ENCODE assay signal across 1 cellular context in the genomic region with DNA sequence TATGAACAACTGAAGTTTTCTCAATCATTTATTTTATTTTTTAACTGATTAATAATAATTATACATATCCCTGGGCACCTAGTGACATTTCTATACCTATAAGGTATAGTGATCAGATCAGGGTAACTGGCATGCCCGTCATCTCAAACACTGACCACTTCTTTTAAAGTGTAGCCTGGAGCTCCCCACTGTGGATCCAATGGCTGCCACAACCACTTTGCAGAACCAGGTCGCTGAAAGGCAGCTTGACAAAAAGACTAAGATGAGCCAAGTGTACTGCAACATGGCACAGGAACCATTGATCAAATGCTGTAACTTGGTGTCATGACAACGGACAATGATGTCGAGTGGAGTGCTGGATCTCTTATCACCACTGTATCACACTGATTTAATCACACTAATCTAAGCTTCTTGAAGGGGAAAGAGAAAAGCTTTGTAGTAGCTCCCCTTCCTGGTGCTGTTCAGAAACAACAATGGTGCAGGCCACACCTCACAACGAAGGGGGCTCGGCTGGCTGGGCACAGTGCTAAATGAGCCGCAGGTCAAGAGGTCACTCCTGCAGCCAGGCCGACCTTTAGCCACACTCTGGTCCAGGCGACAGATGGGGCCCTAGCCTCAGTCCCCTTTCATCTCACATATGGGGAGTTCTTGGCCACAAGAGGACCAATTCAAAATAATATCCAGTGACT.
TF ChIP-seq lines count a peak whose summit lies in the region.

No MANE protein-coding gene starts in this region.

TF ChIP-seq in HepG2, 621 proteins besides CTCF, POLR2A, EP300 and RAD21 (continued from another document and continues in another):
- TF ChIP-seq E2F5 (CRISPR knock-in tag; conservative IDR thresholded peaks at IDR 0.05) (no peak), ZMYM4 (CRISPR knock-in tag; IDR thresholded peaks at IDR 0.05) (peak; percentile 51), ZFP90 (CRISPR knock-in tag; IDR thresholded peaks at IDR 0.05; ENCODE audit: borderline replicate concordance) (no peak), ZNF550 (CRISPR knock-in tag; IDR thresholded peaks at IDR 0.05; ENCODE audit: borderline replicate concordance) (no peak), RARG (CRISPR knock-in tag; IDR thresholded peaks at IDR 0.05; ENCODE audit: low read depth) (no peak), GATAD2A (CRISPR knock-in tag; IDR thresholded peaks at IDR 0.05) (peak; percentile 36; the same call in 1 of the 2 replicates), KLF15 (CRISPR knock-in tag; IDR thresholded peaks at IDR 0.05; ENCODE audit: borderline replicate concordance) (no peak), DRAP1 (CRISPR knock-in tag; IDR thresholded peaks at IDR 0.05) (no peak; the same call in 1 of the 2 replicates), REST (IDR thresholded peaks at IDR 0.05; ENCODE audit: borderline replicate concordance in 1 of 2, low read depth in 1 of 2, low read length in 2 of 2) (no peak), PTBP1 (IDR thresholded peaks at IDR 0.05; ENCODE audit: low read depth, low read length, poor library complexity, severe bottlenecking) (no peak), TRIM22 (IDR thresholded peaks at IDR 0.05) (no peak), ZNF33A (CRISPR knock-in tag; IDR thresholded peaks at IDR 0.05; ENCODE audit: borderline replicate concordance) (no peak), HMG20A (CRISPR knock-in tag; IDR thresholded peaks at IDR 0.05; ENCODE audit: borderline replicate concordance) (peak; percentile 30; the same call in 1 of the 2 replicates), PAXIP1 (CRISPR knock-in tag; conservative IDR thresholded peaks at IDR 0.05) (peak; percentile 53; the same call in 1 of the 2 replicates), SNAPC2 (CRISPR knock-in tag; IDR thresholded peaks at IDR 0.05) (no peak), ZXDC (CRISPR knock-in tag; IDR thresholded peaks at IDR 0.05) (no peak), RORA (CRISPR knock-in tag; IDR thresholded peaks at IDR 0.05) (no peak), ZNF780A (CRISPR knock-in tag; IDR thresholded peaks at IDR 0.05) (no peak), ARNT2 (CRISPR knock-in tag; IDR thresholded peaks at IDR 0.05; ENCODE audit: low read depth) (no peak)
- TF ChIP-seq, protein P1, sequence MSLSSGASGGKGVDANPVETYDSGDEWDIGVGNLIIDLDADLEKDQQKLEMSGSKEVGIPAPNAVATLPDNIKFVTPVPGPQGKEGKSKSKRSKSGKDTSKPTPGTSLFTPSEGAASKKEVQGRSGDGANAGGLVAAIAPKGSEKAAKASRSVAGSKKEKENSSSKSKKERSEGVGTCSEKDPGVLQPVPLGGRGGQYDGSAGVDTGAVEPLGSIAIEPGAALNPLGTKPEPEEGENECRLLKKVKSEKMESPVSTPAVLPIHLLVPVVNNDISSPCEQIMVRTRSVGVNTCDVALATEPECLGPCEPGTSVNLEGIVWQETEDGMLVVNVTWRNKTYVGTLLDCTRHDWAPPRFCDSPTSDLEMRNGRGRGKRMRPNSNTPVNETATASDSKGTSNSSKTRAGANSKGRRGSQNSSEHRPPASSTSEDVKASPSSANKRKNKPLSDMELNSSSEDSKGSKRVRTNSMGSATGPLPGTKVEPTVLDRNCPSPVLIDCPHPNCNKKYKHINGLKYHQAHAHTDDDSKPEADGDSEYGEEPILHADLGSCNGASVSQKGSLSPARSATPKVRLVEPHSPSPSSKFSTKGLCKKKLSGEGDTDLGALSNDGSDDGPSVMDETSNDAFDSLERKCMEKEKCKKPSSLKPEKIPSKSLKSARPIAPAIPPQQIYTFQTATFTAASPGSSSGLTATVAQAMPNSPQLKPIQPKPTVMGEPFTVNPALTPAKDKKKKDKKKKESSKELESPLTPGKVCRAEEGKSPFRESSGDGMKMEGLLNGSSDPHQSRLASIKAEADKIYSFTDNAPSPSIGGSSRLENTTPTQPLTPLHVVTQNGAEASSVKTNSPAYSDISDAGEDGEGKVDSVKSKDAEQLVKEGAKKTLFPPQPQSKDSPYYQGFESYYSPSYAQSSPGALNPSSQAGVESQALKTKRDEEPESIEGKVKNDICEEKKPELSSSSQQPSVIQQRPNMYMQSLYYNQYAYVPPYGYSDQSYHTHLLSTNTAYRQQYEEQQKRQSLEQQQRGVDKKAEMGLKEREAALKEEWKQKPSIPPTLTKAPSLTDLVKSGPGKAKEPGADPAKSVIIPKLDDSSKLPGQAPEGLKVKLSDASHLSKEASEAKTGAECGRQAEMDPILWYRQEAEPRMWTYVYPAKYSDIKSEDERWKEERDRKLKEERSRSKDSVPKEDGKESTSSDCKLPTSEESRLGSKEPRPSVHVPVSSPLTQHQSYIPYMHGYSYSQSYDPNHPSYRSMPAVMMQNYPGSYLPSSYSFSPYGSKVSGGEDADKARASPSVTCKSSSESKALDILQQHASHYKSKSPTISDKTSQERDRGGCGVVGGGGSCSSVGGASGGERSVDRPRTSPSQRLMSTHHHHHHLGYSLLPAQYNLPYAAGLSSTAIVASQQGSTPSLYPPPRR (CRISPR knock-in tag; IDR thresholded peaks at IDR 0.05; ENCODE audit: borderline replicate concordance) = peak; percentile 49; the same call in 1 of the 2 replicates
- TF ChIP-seq, protein P2, sequence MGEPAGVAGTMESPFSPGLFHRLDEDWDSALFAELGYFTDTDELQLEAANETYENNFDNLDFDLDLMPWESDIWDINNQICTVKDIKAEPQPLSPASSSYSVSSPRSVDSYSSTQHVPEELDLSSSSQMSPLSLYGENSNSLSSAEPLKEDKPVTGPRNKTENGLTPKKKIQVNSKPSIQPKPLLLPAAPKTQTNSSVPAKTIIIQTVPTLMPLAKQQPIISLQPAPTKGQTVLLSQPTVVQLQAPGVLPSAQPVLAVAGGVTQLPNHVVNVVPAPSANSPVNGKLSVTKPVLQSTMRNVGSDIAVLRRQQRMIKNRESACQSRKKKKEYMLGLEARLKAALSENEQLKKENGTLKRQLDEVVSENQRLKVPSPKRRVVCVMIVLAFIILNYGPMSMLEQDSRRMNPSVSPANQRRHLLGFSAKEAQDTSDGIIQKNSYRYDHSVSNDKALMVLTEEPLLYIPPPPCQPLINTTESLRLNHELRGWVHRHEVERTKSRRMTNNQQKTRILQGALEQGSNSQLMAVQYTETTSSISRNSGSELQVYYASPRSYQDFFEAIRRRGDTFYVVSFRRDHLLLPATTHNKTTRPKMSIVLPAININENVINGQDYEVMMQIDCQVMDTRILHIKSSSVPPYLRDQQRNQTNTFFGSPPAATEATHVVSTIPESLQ (CRISPR knock-in tag; conservative IDR thresholded peaks at IDR 0.05) = no peak
- TF ChIP-seq, protein P3, sequence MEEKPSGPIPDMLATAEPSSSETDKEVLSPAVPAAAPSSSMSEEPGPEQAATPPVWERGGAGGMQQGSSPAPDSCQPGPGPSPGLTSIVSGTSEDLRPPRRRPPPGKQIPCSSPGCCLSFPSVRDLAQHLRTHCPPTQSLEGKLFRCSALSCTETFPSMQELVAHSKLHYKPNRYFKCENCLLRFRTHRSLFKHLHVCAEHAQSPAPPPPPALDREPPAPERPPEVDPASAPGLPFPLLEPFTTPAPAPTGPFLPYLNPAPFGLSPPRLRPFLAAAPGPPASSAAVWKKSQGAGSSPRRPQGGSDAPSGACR (CRISPR knock-in tag; IDR thresholded peaks at IDR 0.05) = no peak
- TF ChIP-seq, protein P4, sequence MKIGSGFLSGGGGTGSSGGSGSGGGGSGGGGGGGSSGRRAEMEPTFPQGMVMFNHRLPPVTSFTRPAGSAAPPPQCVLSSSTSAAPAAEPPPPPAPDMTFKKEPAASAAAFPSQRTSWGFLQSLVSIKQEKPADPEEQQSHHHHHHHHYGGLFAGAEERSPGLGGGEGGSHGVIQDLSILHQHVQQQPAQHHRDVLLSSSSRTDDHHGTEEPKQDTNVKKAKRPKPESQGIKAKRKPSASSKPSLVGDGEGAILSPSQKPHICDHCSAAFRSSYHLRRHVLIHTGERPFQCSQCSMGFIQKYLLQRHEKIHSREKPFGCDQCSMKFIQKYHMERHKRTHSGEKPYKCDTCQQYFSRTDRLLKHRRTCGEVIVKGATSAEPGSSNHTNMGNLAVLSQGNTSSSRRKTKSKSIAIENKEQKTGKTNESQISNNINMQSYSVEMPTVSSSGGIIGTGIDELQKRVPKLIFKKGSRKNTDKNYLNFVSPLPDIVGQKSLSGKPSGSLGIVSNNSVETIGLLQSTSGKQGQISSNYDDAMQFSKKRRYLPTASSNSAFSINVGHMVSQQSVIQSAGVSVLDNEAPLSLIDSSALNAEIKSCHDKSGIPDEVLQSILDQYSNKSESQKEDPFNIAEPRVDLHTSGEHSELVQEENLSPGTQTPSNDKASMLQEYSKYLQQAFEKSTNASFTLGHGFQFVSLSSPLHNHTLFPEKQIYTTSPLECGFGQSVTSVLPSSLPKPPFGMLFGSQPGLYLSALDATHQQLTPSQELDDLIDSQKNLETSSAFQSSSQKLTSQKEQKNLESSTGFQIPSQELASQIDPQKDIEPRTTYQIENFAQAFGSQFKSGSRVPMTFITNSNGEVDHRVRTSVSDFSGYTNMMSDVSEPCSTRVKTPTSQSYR (CRISPR knock-in tag; IDR thresholded peaks at IDR 0.05; ENCODE audit: borderline replicate concordance) = 0 out of 2 replicates have a peak, but pooled peaks have one; percentile 17
